19 cellular contexts compared by ENCODE assay signal in the genomic region with DNA sequence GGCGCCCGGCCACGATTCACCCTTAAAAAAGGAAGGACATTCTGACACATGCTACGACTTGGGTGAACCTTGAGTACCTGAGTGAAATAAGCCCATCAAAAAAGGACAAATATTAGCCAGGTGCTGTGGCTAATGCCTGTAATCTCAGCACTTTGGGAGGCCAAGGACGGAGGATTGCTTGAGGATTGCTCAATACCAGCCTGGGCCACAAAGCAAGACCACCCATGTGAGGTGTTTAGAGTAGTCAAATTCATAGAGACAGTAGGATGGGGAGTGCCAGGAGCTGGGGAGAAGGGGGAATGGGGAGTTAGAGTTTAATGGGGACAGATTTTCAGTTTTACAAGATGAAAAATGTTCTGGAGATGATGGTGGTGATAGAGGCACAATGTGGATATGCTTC.
"Had no signal": no experiment of that assay in that cellular context is flagged by ENCODE, and none has a peak within 500 bp of the region (broad histone marks: within the 10 kb centered on the region; RNA-seq: fewer than 3 reads in every experiment).

No MANE protein-coding gene starts in this region.

- H3K27ac ChIP-seq: foreskin keratinocyte, parathyroid adenoma, skin epidermis, tibial artery, WERI-Rb-1 had no signal

- H3K27me3 ChIP-seq: foreskin keratinocyte, tibial artery had no signal

- H3K4me1 ChIP-seq: parathyroid adenoma, tibial artery had no signal

- DNase-seq: activated CD4-positive, alpha-beta T cell treated with anti-CD3 and anti-CD28 coated beads for 1 hour; activated CD4-positive, alpha-beta T cell treated with anti-CD3 and anti-CD28 coated beads, Interleukin-2, amount 50 U/mL, for 1 hour; activated effector memory CD4-positive, alpha-beta T cell treated with Interleukin-2 at 50 U/mL for 16 hours; activated naive CD4-positive, alpha-beta T cell treated with anti-CD3 and anti-CD28 coated beads for 36 hours; activated T-cell treated with anti-CD3 and anti-CD28 coated beads, Interleukin-2, amount 50 U/mL, for 72 hours; aorta; effector CD4-positive, alpha-beta T cell; foreskin keratinocyte; nephron progenitor cell; nucleus accumbens; right cardiac atrium; stimulated activated CD4-positive, alpha-beta T cell treated with anti-CD3 and anti-CD28 coated beads, Interleukin-2, amount 100 ng/mL, for 24 hours; stimulated activated naive CD8-positive, alpha-beta T cell treated with anti-CD3 and anti-CD28 coated beads, Interleukin-15, amount 100 ng/mL, for 72 hours; tibial artery; WERI-Rb-1 had no signal

- H3K36me3 Mint-ChIP-seq: brain; stimulated activated effector memory CD8-positive, alpha-beta T cell treated with anti-CD3 and anti-CD28 coated beads, Interleukin-12 subunit alpha, Interleukin-12 subunit beta, amount 100 ng/mL, for 72 hours had no signal

- H3K9me3 Mint-ChIP-seq: activated naive CD4-positive, alpha-beta T cell treated with anti-CD3 and anti-CD28 coated beads for 36 hours; activated T-cell treated with anti-CD3 and anti-CD28 coated beads, Interleukin-2, amount 50 U/mL, for 72 hours; nephron progenitor cell; stimulated activated effector memory CD8-positive, alpha-beta T cell treated with anti-CD3 and anti-CD28 coated beads, Interleukin-12 subunit alpha, Interleukin-12 subunit beta, amount 100 ng/mL, for 72 hours; stimulated activated naive CD8-positive, alpha-beta T cell treated with anti-CD3 and anti-CD28 coated beads, Interleukin-15, amount 100 ng/mL, for 72 hours had no signal

- H3K27me3 Mint-ChIP-seq: stimulated activated naive CD8-positive, alpha-beta T cell treated with anti-CD3 and anti-CD28 coated beads, Interleukin-15, amount 100 ng/mL, for 72 hours had no signal

- H3K9ac ChIP-seq: parathyroid adenoma had no signal

- H3K4me3 ChIP-seq: skin epidermis, tibial artery had no signal

- H3K9me3 ChIP-seq: tibial artery had no signal

- H3K27ac Mint-ChIP-seq: activated naive CD4-positive, alpha-beta T cell treated with anti-CD3 and anti-CD28 coated beads for 36 hours; activated T-cell treated with anti-CD3 and anti-CD28 coated beads, Interleukin-2, amount 50 U/mL, for 72 hours; brain; nephron progenitor cell; stimulated activated effector memory CD8-positive, alpha-beta T cell treated with anti-CD3 and anti-CD28 coated beads, Interleukin-12 subunit alpha, Interleukin-12 subunit beta, amount 100 ng/mL, for 72 hours had no signal

- ATAC-seq: activated T-cell treated with anti-CD3 and anti-CD28 coated beads, Interleukin-2, amount 50 U/mL, for 72 hours; foreskin keratinocyte; right cardiac atrium; stimulated activated effector memory CD8-positive, alpha-beta T cell treated with anti-CD3 and anti-CD28 coated beads, Interleukin-12 subunit alpha, Interleukin-12 subunit beta, amount 100 ng/mL, for 72 hours; stimulated activated naive CD8-positive, alpha-beta T cell treated with anti-CD3 and anti-CD28 coated beads, Interleukin-15, amount 100 ng/mL, for 72 hours had no signal

- H3K36me3 ChIP-seq: tibial artery, WERI-Rb-1 had no signal

- H3K4me3 Mint-ChIP-seq: activated naive CD4-positive, alpha-beta T cell treated with anti-CD3 and anti-CD28 coated beads for 36 hours; brain; stimulated activated effector memory CD8-positive, alpha-beta T cell treated with anti-CD3 and anti-CD28 coated beads, Interleukin-12 subunit alpha, Interleukin-12 subunit beta, amount 100 ng/mL, for 72 hours had no signal
